Comparison of ENCODE assay signal across 24 cellular contexts in genomic region chr20:8126190-8126589, GRCh38.
"Had no signal": no experiment of that assay in that cellular context is flagged by ENCODE, and none has a peak within 500 bp of the region (broad histone marks: within the 10 kb centered on the region; RNA-seq: fewer than 3 reads in every experiment).

No MANE protein-coding gene starts in this region.

- H3K27me3 ChIP-seq: hepatocyte, right atrium auricular region, right lobe of liver, tibial nerve, uterus had no signal

- H3K36me3 Mint-ChIP-seq: memory B cell; naive thymus-derived CD8-positive, alpha-beta T cell; neural progenitor cell; stimulated activated memory B cell treated with anti-CD40 and anti-IgM and Interleukin-4, amounts not matched to agents 10 μg/mL and 1 μg/mL and 100 μg/mL, for 72 hours; type B pancreatic cell had no signal

- H3K27ac ChIP-seq: hepatocyte, left ventricle myocardium inferior, neural progenitor cell, neutrophil, right atrium auricular region, right lobe of liver, uterus had no signal

- H3K79me2 ChIP-seq: hepatocyte had no signal

- H3K9me3 Mint-ChIP-seq: memory B cell; naive thymus-derived CD8-positive, alpha-beta T cell; nephron; neural progenitor cell; stimulated activated memory B cell treated with anti-CD40 and anti-IgM and Interleukin-4, amounts not matched to agents 10 μg/mL and 1 μg/mL and 100 μg/mL, for 72 hours; stimulated activated naive CD8-positive, alpha-beta T cell treated with anti-CD3 and anti-CD28 coated beads, Interleukin-15, amount 100 ng/mL, for 72 hours; type B pancreatic cell had no signal

- H3K4me1 ChIP-seq: neural progenitor cell, right atrium auricular region, right lobe of liver, uterus had no signal

- H3K27ac Mint-ChIP-seq: memory B cell; nephron; neural progenitor cell; progenitor cell of endocrine pancreas; stimulated activated memory B cell treated with anti-CD40 and anti-IgM and Interleukin-4, amounts not matched to agents 10 μg/mL and 1 μg/mL and 100 μg/mL, for 72 hours; type B pancreatic cell had no signal

- H3K4me3 ChIP-seq: hepatocyte, left ventricle myocardium inferior, neural progenitor cell, right atrium auricular region, right lobe of liver, smooth muscle cell, tibial nerve, uterus had no signal

- H3K9me3 ChIP-seq: left ventricle myocardium inferior, neutrophil, right atrium auricular region, right lobe of liver, tibial nerve, uterus had no signal

- ATAC-seq: naive thymus-derived CD8-positive, alpha-beta T cell; right lobe of liver; stimulated activated memory B cell treated with anti-CD40 and anti-IgM and Interleukin-4, amounts not matched to agents 10 μg/mL and 1 μg/mL and 100 μg/mL, for 72 hours; stimulated activated naive CD8-positive, alpha-beta T cell treated with anti-CD3 and anti-CD28 coated beads, Interleukin-15, amount 100 ng/mL, for 72 hours had no signal

- H3K4me1 Mint-ChIP-seq: memory B cell; naive thymus-derived CD8-positive, alpha-beta T cell; neural progenitor cell; stimulated activated memory B cell treated with anti-CD40 and anti-IgM and Interleukin-4, amounts not matched to agents 10 μg/mL and 1 μg/mL and 100 μg/mL, for 72 hours; stimulated activated naive CD8-positive, alpha-beta T cell treated with anti-CD3 and anti-CD28 coated beads, Interleukin-15, amount 100 ng/mL, for 72 hours had no signal

- H3K9ac ChIP-seq: neural progenitor cell had no signal

- DNase-seq: islet precursor cell; left ventricle myocardium inferior; naive thymus-derived CD8-positive, alpha-beta T cell; occipital lobe; right lobe of liver; stimulated activated CD4-positive, alpha-beta T cell treated with anti-CD3 and anti-CD28 coated beads, Interleukin-1b, Interleukin-23, amount 100 ng/mL, for 48 hours; stimulated activated CD4-positive, alpha-beta T cell treated with anti-CD3 and anti-CD28 coated beads, Interleukin-2, amount 100 ng/mL, for 48 hours; stimulated activated CD4-positive, alpha-beta T cell treated with anti-CD3 and anti-CD28 coated beads, Interleukin-4, amount 100 ng/mL, for 4 hours; stimulated activated CD8-positive, alpha-beta memory T cell treated with anti-CD3 and anti-CD28 coated beads, Interleukin-4, amount 100 ng/mL, for 48 hours; stimulated activated naive CD4-positive, alpha-beta T cell treated with Interleukin-2 at 50 U/mL for 16 hours; stimulated activated naive CD8-positive, alpha-beta T cell treated with anti-CD3 and anti-CD28 coated beads, Interleukin-15, amount 100 ng/mL, for 72 hours; substantia nigra; uterus had no signal

- H3K4me3 Mint-ChIP-seq: memory B cell; naive thymus-derived CD8-positive, alpha-beta T cell; nephron; neural progenitor cell; stimulated activated memory B cell treated with anti-CD40 and anti-IgM and Interleukin-4, amounts not matched to agents 10 μg/mL and 1 μg/mL and 100 μg/mL, for 72 hours; stimulated activated naive CD8-positive, alpha-beta T cell treated with anti-CD3 and anti-CD28 coated beads, Interleukin-15, amount 100 ng/mL, for 72 hours; type B pancreatic cell had no signal

- H2AFZ ChIP-seq: hepatocyte, neural progenitor cell had no signal

- H3K36me3 ChIP-seq: left ventricle myocardium inferior, neural progenitor cell, neutrophil, right atrium auricular region, right lobe of liver, tibial nerve, uterus had no signal

- H3K4me2 ChIP-seq: hepatocyte, neural progenitor cell had no signal
